8 cellular contexts compared by ENCODE assay signal in the genomic region with DNA sequence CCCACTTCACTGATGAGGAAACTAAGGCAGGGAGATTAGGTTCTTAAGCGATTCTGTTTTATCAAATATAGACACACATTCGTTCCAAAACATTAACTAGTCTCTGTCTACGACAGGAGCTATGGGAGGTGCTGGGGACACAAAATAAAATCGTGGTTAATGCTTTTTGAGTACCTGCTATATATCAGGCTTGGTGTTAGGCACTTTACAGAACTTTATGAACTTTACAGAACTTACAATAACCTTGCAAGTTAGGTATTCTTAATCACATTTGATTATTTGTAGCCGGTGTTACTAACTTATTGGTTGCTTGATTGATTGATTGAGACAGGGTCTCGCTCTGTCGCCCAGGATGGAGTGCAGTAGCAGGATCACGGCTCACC. TPM values are rescaled to one million over a fixed set of nuclear protein-coding genes. Genes with fewer than 3 reads are reported as not detected.
DNase-seq lines count a peak whose midpoint lies in the region; ATAC-seq, FAIRE-seq and TF ChIP-seq lines count a peak whose summit lies in the region.

No MANE protein-coding gene starts in this region.

- H3K4me3 Mint-ChIP-seq in activated CD4-positive, alpha-beta T cell treated with anti-CD3 and anti-CD28 coated beads, Interleukin-2, amount 10 ng/mL, durations not matched to agents 24 days and 14 days: peak overlapping the region; percentile 84
- H3K4me3 Mint-ChIP-seq in activated CD8-positive, alpha-beta T cell treated with anti-CD3 and anti-CD28 coated beads, Interleukin-2, amount 10 ng/mL, durations not matched to agents 7 days and 5 days: peak overlapping the region; percentile 86

- no peak for ATAC-seq in activated CD8-positive, alpha-beta T cell treated with anti-CD3 and anti-CD28 coated beads, Interleukin-2, amount 10 ng/mL, durations not matched to agents 7 days and 5 days

- no peak overlapping the region for H3K27ac ChIP-seq in subcutaneous abdominal adipose tissue (ENCODE audit: low read depth, low read length)

- POLR2A ChIA-PET in activated CD8-positive, alpha-beta T cell treated with anti-CD3 and anti-CD28 coated beads, Interleukin-2, amount 10 ng/mL, durations not matched to agents 7 days and 5 days (lab: Charles Lee): interaction anchor here (0.9 to 1.5 kb wide), 4 partner anchors 71 to 217 kb away, joined by 3 to 4 read pairs (median 3); no protein-coding TSS in a partner anchor

- peaks cover 21% of the 10 kb centered on the region for H3K36me3 Mint-ChIP-seq in activated CD4-positive, alpha-beta T cell treated with anti-CD3 and anti-CD28 coated beads, Interleukin-2, amount 10 ng/mL, durations not matched to agents 24 days and 14 days (ENCODE audit: low read depth)
- H3K36me3 Mint-ChIP-seq in activated CD8-positive, alpha-beta T cell treated with anti-CD3 and anti-CD28 coated beads, Interleukin-2, amount 10 ng/mL, durations not matched to agents 7 days and 5 days (ENCODE audit: low read depth): peaks cover 19% of the 10 kb centered on the region

- H3K27me3 ChIP-seq in subcutaneous abdominal adipose tissue (ENCODE audit: control insufficient read depth in 5 of 5, insufficient read depth in 4 of 5, low read length in 5 of 5): no peaks in the 10 kb centered on the region

- no peaks in the 10 kb centered on the region for H3K9me3 Mint-ChIP-seq in activated CD4-positive, alpha-beta T cell treated with anti-CD3 and anti-CD28 coated beads, Interleukin-2, amount 10 ng/mL, durations not matched to agents 24 days and 14 days
- no peaks in the 10 kb centered on the region for H3K9me3 Mint-ChIP-seq in activated CD8-positive, alpha-beta T cell treated with anti-CD3 and anti-CD28 coated beads, Interleukin-2, amount 10 ng/mL, durations not matched to agents 7 days and 5 days (ENCODE audit: insufficient read depth)

- no peak for DNase-seq in activated CD4-positive, alpha-beta T cell treated with anti-CD3 and anti-CD28 coated beads, Interleukin-2, amount 10 ng/mL, durations not matched to agents 24 days and 14 days
- DNase-seq in activated CD4-positive, alpha-beta T cell treated with anti-CD3 and anti-CD28 coated beads for 48 hours: no peak
- DNase-seq in activated CD8-positive, alpha-beta T cell treated with anti-CD3 and anti-CD28 coated beads, Interleukin-2, amount 10 ng/mL, durations not matched to agents 7 days and 5 days: no peak
- DNase-seq in NCI-H748 (lab: John Stamatoyannopoulos, UW; ENCODE audit: unreplicated experiment) (no peak), COR-L47 (lab: John Stamatoyannopoulos, UW) (no peak), H54 (ENCODE audit: insufficient read length, low spot score) (no peak)

- peak overlapping the region; percentile 98; the same call in 1 of the 2 replicates for H3K4me3 ChIP-seq in iPS-18c (ENCODE audit: insufficient read depth, low read depth, low read length)
- peak overlapping the region; percentile 53 to 95 (median 85) for H3K4me3 ChIP-seq in subcutaneous abdominal adipose tissue (ENCODE audit: low read depth in 1 of 5, low read length in 5 of 5)

- FAIRE-seq in H54 (lab: Jason Lieb, UNC): no peak

- H3K27me3 Mint-ChIP-seq in activated CD4-positive, alpha-beta T cell treated with anti-CD3 and anti-CD28 coated beads, Interleukin-2, amount 10 ng/mL, durations not matched to agents 24 days and 14 days: no peaks in the 10 kb centered on the region
- peaks cover 3% of the 10 kb centered on the region for H3K27me3 Mint-ChIP-seq in activated CD8-positive, alpha-beta T cell treated with anti-CD3 and anti-CD28 coated beads, Interleukin-2, amount 10 ng/mL, durations not matched to agents 7 days and 5 days (ENCODE audit: low read depth)

- no peak for TF ChIP-seq POLR2A in H54 (IDR thresholded peaks at IDR 0.05; ENCODE audit: low read depth, low read length)

- H3K4me1 Mint-ChIP-seq in activated CD4-positive, alpha-beta T cell treated with anti-CD3 and anti-CD28 coated beads, Interleukin-2, amount 10 ng/mL, durations not matched to agents 24 days and 14 days: peaks cover 27% of the 10 kb centered on the region
- peaks cover 39% of the 10 kb centered on the region for H3K4me1 Mint-ChIP-seq in activated CD8-positive, alpha-beta T cell treated with anti-CD3 and anti-CD28 coated beads, Interleukin-2, amount 10 ng/mL, durations not matched to agents 7 days and 5 days (ENCODE audit: low read depth)

- peaks cover 2% of the 10 kb centered on the region for H3K9me3 ChIP-seq in iPS-18c (ENCODE audit: control insufficient read depth, insufficient read depth, low read length)
- no peaks in the 10 kb centered on the region for H3K9me3 ChIP-seq in subcutaneous abdominal adipose tissue (ENCODE audit: control insufficient read depth in 5 of 5, low read length in 5 of 5)

- CTCF ChIA-PET in activated CD8-positive, alpha-beta T cell treated with anti-CD3 and anti-CD28 coated beads, Interleukin-2, amount 10 ng/mL, durations not matched to agents 7 days and 5 days (lab: Charles Lee): interaction anchor here (0.8 to 9.0 kb wide), 8 partner anchors 9 to 600 kb away, joined by 3 to 186 read pairs (median 10); partner anchors contain the start of gene CNEP1R1

- peak overlapping the region in 1 of 5 donors; percentile 34 for H3K9ac ChIP-seq in subcutaneous abdominal adipose tissue (ENCODE audit: low read length in 5 of 5)

- intact Hi-C loops in activated CD4-positive, alpha-beta T cell treated with anti-CD3 and anti-CD28 coated beads, Interleukin-2, amount 10 ng/mL, durations not matched to agents 24 days and 14 days (cut with micrococcal nuclease): loop anchor here (5.0 kb wide), 1 partner anchor 208 kb away; the partner anchor contains the start of gene ZNF423

- peaks cover 3 to 30% (median 24%) of the 10 kb centered on the region in 5 donors for H3K4me1 ChIP-seq in subcutaneous abdominal adipose tissue (ENCODE audit: control insufficient read depth in 5 of 5, insufficient read depth in 5 of 5, low read length in 5 of 5)

- H3K36me3 ChIP-seq in subcutaneous abdominal adipose tissue (ENCODE audit: control insufficient read depth in 5 of 5, insufficient read depth in 5 of 5, low read length in 5 of 5): peaks cover 5 to 11% (median 7%) of the 10 kb centered on the region in 5 donors

- peak overlapping the region; percentile 94 for H3K27ac Mint-ChIP-seq in activated CD4-positive, alpha-beta T cell treated with anti-CD3 and anti-CD28 coated beads, Interleukin-2, amount 10 ng/mL, durations not matched to agents 24 days and 14 days
- H3K27ac Mint-ChIP-seq in activated CD8-positive, alpha-beta T cell treated with anti-CD3 and anti-CD28 coated beads, Interleukin-2, amount 10 ng/mL, durations not matched to agents 7 days and 5 days: peak overlapping the region; percentile 94

RNA-seq across cellular contexts. Expression of gene HEATR3, which starts 0.5 kb away (rescaled TPM):
- 28.5 and 29.2 TPM in 2 replicates for total RNA-seq in activated CD4-positive, alpha-beta T cell treated with anti-CD3 and anti-CD28 coated beads, Interleukin-2, amount 10 ng/mL, durations not matched to agents 24 days and 14 days
- 10 to 100 TPM; 29.7 to 31.7 TPM for total RNA-seq in activated CD8-positive, alpha-beta T cell treated with anti-CD3 and anti-CD28 coated beads, Interleukin-2, amount 10 ng/mL, durations not matched to agents 7 days and 5 days

RNA-seq across cellular contexts. Expression of gene CNEP1R1, which starts 40.2 kb away (rescaled TPM):
- 22.3 and 23.0 TPM in 2 replicates for total RNA-seq in activated CD4-positive, alpha-beta T cell treated with anti-CD3 and anti-CD28 coated beads, Interleukin-2, amount 10 ng/mL, durations not matched to agents 24 days and 14 days
- total RNA-seq in activated CD8-positive, alpha-beta T cell treated with anti-CD3 and anti-CD28 coated beads, Interleukin-2, amount 10 ng/mL, durations not matched to agents 7 days and 5 days: 10 to 100 TPM; 25.1 to 26.9 TPM
